In the genomic region with DNA sequence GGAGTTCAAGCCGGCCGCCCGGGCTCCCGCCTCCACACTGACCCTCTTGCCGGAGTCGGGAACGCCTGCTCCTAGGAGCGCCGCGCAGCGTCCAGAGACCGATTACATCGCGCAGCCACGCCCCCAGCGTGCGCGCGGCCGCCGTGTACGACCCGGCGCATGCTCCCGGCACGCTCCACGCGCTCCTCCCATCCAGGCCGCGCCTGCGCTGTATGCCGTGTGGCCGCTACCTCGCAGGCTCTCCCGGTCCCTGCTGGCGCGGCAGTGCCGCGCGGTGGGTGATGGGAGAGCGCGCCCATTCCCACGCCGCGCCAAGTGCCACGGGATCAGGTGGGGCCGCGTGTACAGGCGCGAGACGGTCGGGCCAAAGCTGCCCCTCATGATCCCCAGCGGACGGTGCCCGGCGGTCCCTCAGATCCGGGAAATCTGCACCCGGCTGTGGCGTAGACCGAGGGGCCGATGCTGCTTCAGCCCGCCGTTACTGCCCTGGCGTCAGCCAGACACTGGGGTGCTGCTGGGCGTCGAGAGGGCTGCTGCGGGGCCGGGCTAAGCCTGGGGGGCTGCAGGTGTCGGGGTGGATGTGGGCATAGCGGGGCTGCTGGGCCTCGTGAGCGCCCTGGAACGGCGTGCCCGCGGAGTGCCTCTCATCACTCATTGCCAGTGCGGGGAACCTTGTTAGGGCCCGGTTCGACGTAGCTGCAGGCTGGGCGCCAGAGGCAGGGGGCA, we compare ENCODE assay signal across 8 cellular contexts. TPM values are rescaled to one million over a fixed set of nuclear protein-coding genes. Genes with fewer than 3 reads are reported as not detected.
DNase-seq lines count a peak whose midpoint lies in the region; ATAC-seq and TF ChIP-seq lines count a peak whose summit lies in the region.

A gene with protein sequence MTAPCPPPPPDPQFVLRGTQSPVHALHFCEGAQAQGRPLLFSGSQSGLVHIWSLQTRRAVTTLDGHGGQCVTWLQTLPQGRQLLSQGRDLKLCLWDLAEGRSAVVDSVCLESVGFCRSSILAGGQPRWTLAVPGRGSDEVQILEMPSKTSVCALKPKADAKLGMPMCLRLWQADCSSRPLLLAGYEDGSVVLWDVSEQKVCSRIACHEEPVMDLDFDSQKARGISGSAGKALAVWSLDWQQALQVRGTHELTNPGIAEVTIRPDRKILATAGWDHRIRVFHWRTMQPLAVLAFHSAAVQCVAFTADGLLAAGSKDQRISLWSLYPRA (minus strand): TSS at position 97 of the 726 bp plus-strand sequence. CDS start 33,519 bp downstream, outside the sequence.
A gene with protein sequence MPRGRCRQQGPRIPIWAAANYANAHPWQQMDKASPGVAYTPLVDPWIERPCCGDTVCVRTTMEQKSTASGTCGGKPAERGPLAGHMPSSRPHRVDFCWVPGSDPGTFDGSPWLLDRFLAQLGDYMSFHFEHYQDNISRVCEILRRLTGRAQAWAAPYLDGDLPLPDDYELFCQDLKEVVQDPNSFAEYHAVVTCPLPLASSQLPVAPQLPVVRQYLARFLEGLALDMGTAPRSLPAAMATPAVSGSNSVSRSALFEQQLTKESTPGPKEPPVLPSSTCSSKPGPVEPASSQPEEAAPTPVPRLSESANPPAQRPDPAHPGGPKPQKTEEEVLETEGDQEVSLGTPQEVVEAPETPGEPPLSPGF (minus strand): TSS at position 97 of the 726 bp plus-strand sequence. CDS start 2,613 bp downstream, outside the sequence.

- H3K36me3 Mint-ChIP-seq in GM23338 (ENCODE audit: low read depth): peaks cover 27% of the 10 kb centered on the region
- peaks cover 12% of the 10 kb centered on the region for H3K36me3 Mint-ChIP-seq in activated T-helper 1 cell treated with anti-CD3 and anti-CD28 coated beads, Interleukin-12 subunit alpha, Interleukin-12 subunit beta, Interleukin-2, Interleukin-4 antibody, amounts not matched to agents 30 ng/mL and 10 ng/mL and 1 ng/mL, durations not matched to agents 14 hours and 24 hours and 36 hours (ENCODE audit: low read depth)
- H3K36me3 Mint-ChIP-seq in naive thymus-derived CD4-positive, alpha-beta T cell: peaks cover 0 to 14% (median 0%) of the 10 kb centered on the region in 5 donors
- H3K36me3 Mint-ChIP-seq in stimulated activated memory B cell treated with anti-CD40 and anti-IgM and Interleukin-4, amounts not matched to agents 10 μg/mL and 1 μg/mL and 100 μg/mL, for 72 hours: peaks cover 19% of the 10 kb centered on the region

- H3K79me2 ChIP-seq in GM23338 (replicated peaks; ENCODE audit: insufficient read depth): peaks cover 33% of the 10 kb centered on the region

- H4K20me1 ChIP-seq in GM23338 (replicated peaks; ENCODE audit: insufficient read depth): 0 out of 2 replicates have a peak, but pooled peaks cover 4% of the 10 kb centered on the region

- H3K4me1 Mint-ChIP-seq in GM23338: peaks cover 40% of the 10 kb centered on the region
- peaks cover 40% of the 10 kb centered on the region for H3K4me1 Mint-ChIP-seq in activated T-helper 1 cell treated with anti-CD3 and anti-CD28 coated beads, Interleukin-12 subunit alpha, Interleukin-12 subunit beta, Interleukin-2, Interleukin-4 antibody, amounts not matched to agents 30 ng/mL and 10 ng/mL and 1 ng/mL, durations not matched to agents 14 hours and 24 hours and 36 hours (ENCODE audit: low read depth)
- H3K4me1 Mint-ChIP-seq in naive thymus-derived CD4-positive, alpha-beta T cell: peaks cover 38 to 78% (median 65%) of the 10 kb centered on the region in 7 donors
- H3K4me1 Mint-ChIP-seq in stimulated activated memory B cell treated with anti-CD40 and anti-IgM and Interleukin-4, amounts not matched to agents 10 μg/mL and 1 μg/mL and 100 μg/mL, for 72 hours: peaks cover 38% of the 10 kb centered on the region

- no peaks in the 10 kb centered on the region for H3K9me3 Mint-ChIP-seq in GM23338
- H3K9me3 Mint-ChIP-seq in activated T-helper 1 cell treated with anti-CD3 and anti-CD28 coated beads, Interleukin-12 subunit alpha, Interleukin-12 subunit beta, Interleukin-2, Interleukin-4 antibody, amounts not matched to agents 30 ng/mL and 10 ng/mL and 1 ng/mL, durations not matched to agents 14 hours and 24 hours and 36 hours: no peaks in the 10 kb centered on the region
- no peaks in the 10 kb centered on the region for H3K9me3 Mint-ChIP-seq in naive thymus-derived CD4-positive, alpha-beta T cell
- no peaks in the 10 kb centered on the region for H3K9me3 Mint-ChIP-seq in stimulated activated memory B cell treated with anti-CD40 and anti-IgM and Interleukin-4, amounts not matched to agents 10 μg/mL and 1 μg/mL and 100 μg/mL, for 72 hours

- H3K4me2 ChIP-seq in GM23338: peak within 1 kb of the TSS; percentile 98

- peak within 1 kb of the TSS; percentile 89; the same call in 1 of the 2 replicates for H2AFZ ChIP-seq in GM23338

- H3K27ac Mint-ChIP-seq in GM23338: peak within 1 kb of the TSS; percentile 86
- peak within 1 kb of the TSS; percentile 91 for H3K27ac Mint-ChIP-seq in activated T-helper 1 cell treated with anti-CD3 and anti-CD28 coated beads, Interleukin-12 subunit alpha, Interleukin-12 subunit beta, Interleukin-2, Interleukin-4 antibody, amounts not matched to agents 30 ng/mL and 10 ng/mL and 1 ng/mL, durations not matched to agents 14 hours and 24 hours and 36 hours
- peak within 1 kb of the TSS; percentile 90 to 96 (median 93) for H3K27ac Mint-ChIP-seq in naive thymus-derived CD4-positive, alpha-beta T cell
- H3K27ac Mint-ChIP-seq in stimulated activated memory B cell treated with anti-CD40 and anti-IgM and Interleukin-4, amounts not matched to agents 10 μg/mL and 1 μg/mL and 100 μg/mL, for 72 hours: peak within 1 kb of the TSS; percentile 97

- TF ChIP-seq CTCF in GM23338 (conservative IDR thresholded peaks at IDR 0.05; ENCODE audit: low read depth in 2 of 2): peak in 1 of 2 experiments; percentile 6; a peak in 1 of 4 replicates

- peaks cover 19% of the 10 kb centered on the region; the same call in 1 of the 2 replicates for H3K4me1 ChIP-seq in GM23338 (ENCODE audit: insufficient read depth)
- peaks cover 19 to 21% of the 10 kb centered on the region in 2 donors for H3K4me1 ChIP-seq in naive thymus-derived CD4-positive, alpha-beta T cell (ENCODE audit: control insufficient read depth in 2 of 2, insufficient read depth in 2 of 2, low read length in 2 of 2)

- H3K9me2 ChIP-seq in GM23338 (ENCODE audit: insufficient read depth): no peaks in the 10 kb centered on the region

- H3K4me3 ChIP-seq in GM23338: peak within 1 kb of the TSS; percentile 96
- peak within 1 kb of the TSS; percentile 64 for H3K4me3 ChIP-seq in naive thymus-derived CD4-positive, alpha-beta T cell (ENCODE audit: low read length)

- POLR2A ChIA-PET in naive thymus-derived CD4-positive, alpha-beta T cell (lab: Charles Lee): interaction anchor here (0.6 to 3.8 kb wide), 14 partner anchors 10 to 352 kb away, joined by 3 to 154 read pairs (median 4); no protein-coding TSS in a partner anchor

- H3K36me3 ChIP-seq in GM23338 (ENCODE audit: insufficient read depth): no peaks in the 10 kb centered on the region
- peaks cover 0 to 34% (median 0%) of the 10 kb centered on the region in 3 experiments for H3K36me3 ChIP-seq in naive thymus-derived CD4-positive, alpha-beta T cell (ENCODE audit: control insufficient read depth in 2 of 3, insufficient read depth in 3 of 3, low read length in 3 of 3)

- peaks cover 16% of the 10 kb centered on the region for H3K27me3 Mint-ChIP-seq in GM23338 (ENCODE audit: insufficient read depth, low read depth, poor library complexity)
- H3K27me3 Mint-ChIP-seq in activated T-helper 1 cell treated with anti-CD3 and anti-CD28 coated beads, Interleukin-12 subunit alpha, Interleukin-12 subunit beta, Interleukin-2, Interleukin-4 antibody, amounts not matched to agents 30 ng/mL and 10 ng/mL and 1 ng/mL, durations not matched to agents 14 hours and 24 hours and 36 hours (ENCODE audit: insufficient read depth): no peaks in the 10 kb centered on the region
- no peaks in the 10 kb centered on the region for H3K27me3 Mint-ChIP-seq in naive thymus-derived CD4-positive, alpha-beta T cell
- H3K27me3 Mint-ChIP-seq in stimulated activated memory B cell treated with anti-CD40 and anti-IgM and Interleukin-4, amounts not matched to agents 10 μg/mL and 1 μg/mL and 100 μg/mL, for 72 hours: no peaks in the 10 kb centered on the region

- intact Hi-C loops in activated T-helper 1 cell treated with anti-CD3 and anti-CD28 coated beads, Interleukin-12 subunit alpha, Interleukin-12 subunit beta, Interleukin-2, Interleukin-4 antibody, amounts not matched to agents 30 ng/mL and 10 ng/mL and 1 ng/mL, durations not matched to agents 14 hours and 24 hours and 36 hours (cut with micrococcal nuclease): loop anchor here (1.0 to 10.0 kb wide), 7 partner anchors 37 to 470 kb away; a partner anchor contains a TSS
- intact Hi-C loops in naive thymus-derived CD4-positive, alpha-beta T cell (cut with micrococcal nuclease): loop anchor here (1.0 to 10.0 kb wide), 7 partner anchors 11 to 1060 kb away; a partner anchor contains a TSS

- ATAC-seq in GM23338: peak; percentile 89
- peak; percentile 97 for ATAC-seq in naive thymus-derived CD4-positive, alpha-beta T cell
- peak; percentile 96 for ATAC-seq in stimulated activated memory B cell treated with anti-CD40 and anti-IgM and Interleukin-4, amounts not matched to agents 10 μg/mL and 1 μg/mL and 100 μg/mL, for 72 hours

- H3K9me3 ChIP-seq in naive thymus-derived CD4-positive, alpha-beta T cell (ENCODE audit: control insufficient read depth in 2 of 3, low read length in 3 of 3): no peaks in the 10 kb centered on the region

- DNase-seq in EL: peak; percentile 96
- peak; percentile 98 for DNase-seq in GM23338 (ENCODE audit: low spot score)
- peak; percentile 95 for DNase-seq in LHCN-M2 (ENCODE audit: low read depth)
- peak; percentile 97 for DNase-seq in RKO (ENCODE audit: low spot score)
- DNase-seq in activated T-helper 1 cell treated with anti-CD3 and anti-CD28 coated beads, Interleukin-12 subunit alpha, Interleukin-12 subunit beta, Interleukin-2, Interleukin-4 antibody, amounts not matched to agents 30 ng/mL and 10 ng/mL and 1 ng/mL, durations not matched to agents 14 hours and 24 hours and 36 hours (ENCODE audit: low spot score): peak; percentile 97
- DNase-seq in fibroblast of gingiva (ENCODE audit: low read depth): peak; percentile 97
- peak; percentile 91 to 97 (median 94) for DNase-seq in naive thymus-derived CD4-positive, alpha-beta T cell

- no peaks in the 10 kb centered on the region for H3K27me3 ChIP-seq in GM23338 (ENCODE audit: insufficient read depth)
- H3K27me3 ChIP-seq in naive thymus-derived CD4-positive, alpha-beta T cell (ENCODE audit: control insufficient read depth in 2 of 2, insufficient read depth in 2 of 2, low read length in 2 of 2): no peaks in the 10 kb centered on the region

- H3K4me3 Mint-ChIP-seq in GM23338: peak within 1 kb of the TSS; percentile 98
- peak within 1 kb of the TSS; percentile 98 for H3K4me3 Mint-ChIP-seq in activated T-helper 1 cell treated with anti-CD3 and anti-CD28 coated beads, Interleukin-12 subunit alpha, Interleukin-12 subunit beta, Interleukin-2, Interleukin-4 antibody, amounts not matched to agents 30 ng/mL and 10 ng/mL and 1 ng/mL, durations not matched to agents 14 hours and 24 hours and 36 hours
- peak within 1 kb of the TSS; percentile 94 to 99 (median 96) for H3K4me3 Mint-ChIP-seq in naive thymus-derived CD4-positive, alpha-beta T cell
- H3K4me3 Mint-ChIP-seq in stimulated activated memory B cell treated with anti-CD40 and anti-IgM and Interleukin-4, amounts not matched to agents 10 μg/mL and 1 μg/mL and 100 μg/mL, for 72 hours: peak within 1 kb of the TSS; percentile 98

- CTCF ChIA-PET in naive thymus-derived CD4-positive, alpha-beta T cell (lab: Charles Lee): interaction anchor here (1.0 to 1.7 kb wide), 5 partner anchors 31 to 55 kb away, joined by 3 to 9 read pairs (median 6); no protein-coding TSS in a partner anchor

- 0 out of 2 replicates have a peak within 1 kb of the TSS, but pooled peaks have one; percentile 32 for H3K27ac ChIP-seq in GM23338 (ENCODE audit: low read depth)
- peak within 1 kb of the TSS; percentile 87 for H3K27ac ChIP-seq in naive thymus-derived CD4-positive, alpha-beta T cell (ENCODE audit: low read depth, low read length)

- H3F3A ChIP-seq in GM23338 (replicated peaks; ENCODE audit: low read depth): 0 out of 2 replicates have a peak, but pooled peaks cover 4% of the 10 kb centered on the region

RNA-seq across cellular contexts. Expression of the first gene that starts in this region (rescaled TPM):
- total RNA-seq in GM23338 (2014; rRNA removed; shearing (Covaris generic)): 19.2 and 27.8 TPM in 2 replicates
- polyA plus RNA-seq in GM23338 (2016; fragmentation: Nextera tagmentation; extraction: Ambion mirVana): 15.2 and 17.4 TPM in 2 replicates
- 11.3 and 14.0 TPM in 2 replicates for total RNA-seq in LHCN-M2 (2014; rRNA removed)
- 9.0 TPM for polyA plus RNA-seq in LHCN-M2 (2012)
- total RNA-seq in activated T-helper 1 cell treated with anti-CD3 and anti-CD28 coated beads, Interleukin-12 subunit alpha, Interleukin-12 subunit beta, Interleukin-2, Interleukin-4 antibody, amounts not matched to agents 30 ng/mL and 10 ng/mL and 1 ng/mL, durations not matched to agents 14 hours and 24 hours and 36 hours: 20.6 and 21.5 TPM in 2 replicates
- 10 to 100 TPM in 2 of 5 experiments, 1 to 10 TPM in 3; 4.2 to 14.1 (median 9.5) TPM for total RNA-seq in naive thymus-derived CD4-positive, alpha-beta T cell
- polyA plus RNA-seq in naive thymus-derived CD4-positive, alpha-beta T cell: 10 to 100 TPM; 12.1 to 20.8 TPM

RNA-seq across cellular contexts. Expression of the second gene that starts in this region (rescaled TPM):
- 17.4 and 19.2 TPM in 2 replicates for total RNA-seq in GM23338 (2014; rRNA removed; shearing (Covaris generic))
- polyA plus RNA-seq in GM23338 (2016; fragmentation: Nextera tagmentation; extraction: Ambion mirVana): 7.8 and 9.4 TPM in 2 replicates
- 13.3 and 14.9 TPM in 2 replicates for total RNA-seq in LHCN-M2 (2014; rRNA removed)
- 19.1 TPM for polyA plus RNA-seq in LHCN-M2 (2012)
- total RNA-seq in activated T-helper 1 cell treated with anti-CD3 and anti-CD28 coated beads, Interleukin-12 subunit alpha, Interleukin-12 subunit beta, Interleukin-2, Interleukin-4 antibody, amounts not matched to agents 30 ng/mL and 10 ng/mL and 1 ng/mL, durations not matched to agents 14 hours and 24 hours and 36 hours: 22.2 and 24.1 TPM in 2 replicates
- total RNA-seq in naive thymus-derived CD4-positive, alpha-beta T cell: 10 to 100 TPM; 18.2 to 36.8 (median 24.9) TPM
- 10 to 100 TPM; 14.9 to 15.1 TPM for polyA plus RNA-seq in naive thymus-derived CD4-positive, alpha-beta T cell

Comparison
In these comparisons a context has a peak if more than half of its experiments do, and no peak if none do; other contexts are left out.
1. Peak in every context shown above with its lines: DNase-seq, ATAC-seq, H3K4me3 ChIP-seq and H3K27ac ChIP-seq.